12 cellular contexts compared by ENCODE assay signal in the genomic region with DNA sequence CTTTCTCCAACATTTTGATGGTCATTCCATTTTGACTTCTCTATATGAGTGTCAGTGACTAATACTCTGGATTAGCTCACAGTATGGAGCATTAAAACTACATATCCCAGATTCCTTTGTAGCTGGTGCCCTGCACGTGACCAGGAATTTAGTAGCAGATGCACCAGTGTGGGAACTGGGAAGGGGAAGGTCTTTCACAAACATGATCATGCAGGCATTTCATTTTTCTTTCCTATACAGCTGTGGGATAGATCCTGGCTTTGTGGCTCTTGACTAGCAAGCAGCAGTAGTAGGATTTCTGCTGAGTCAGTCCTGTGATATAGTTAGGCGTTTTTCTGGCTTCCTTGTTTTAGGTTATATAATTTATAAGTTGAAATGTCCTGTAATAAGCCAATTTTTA.
A peak's percentile ranks its signal among the peaks of the same experiment; 100 is the strongest.
DNase-seq lines count a peak whose midpoint lies in the region; ATAC-seq lines count a peak whose summit lies in the region.
"Had no signal": no experiment of that assay in that cellular context is flagged by ENCODE, and none has a peak within 500 bp of the region (broad histone marks: within the 10 kb centered on the region; RNA-seq: fewer than 3 reads in every experiment).

No MANE protein-coding gene starts in this region.

- H3K4me1 ChIP-seq in neuronal stem cell (ENCODE audit: control insufficient read depth in 2 of 2, insufficient read depth in 1 of 2, low read depth in 1 of 2, low read length in 2 of 2) = peaks cover 0 to 2% of the 10 kb centered on the region in 2 donors

- H2BK12ac ChIP-seq in neuronal stem cell (ENCODE audit: low read length) = no peak overlapping the region

- H2BK5ac ChIP-seq in neuronal stem cell (ENCODE audit: low read length) = no peak overlapping the region

- H3K9ac ChIP-seq in neuronal stem cell (ENCODE audit: low read depth, low read length, poor library complexity) = no peak overlapping the region

- no peak overlapping the region for H2BK120ac ChIP-seq in neuronal stem cell (ENCODE audit: low read depth, low read length)

- no peaks in the 10 kb centered on the region for H3K36me3 ChIP-seq in neuronal stem cell (replicated peaks in 1 of 2; ENCODE audit: control insufficient read depth in 2 of 2, insufficient read depth in 2 of 2, low read length in 2 of 2)

- no peak for ATAC-seq in HG03520 (IDR thresholded peaks at IDR 0.05; ENCODE audit: unreplicated experiment)
- no peak for ATAC-seq in HG02642 (IDR thresholded peaks at IDR 0.05; ENCODE audit: poor library complexity, unreplicated experiment)

- no peak overlapping the region for H2AK5ac ChIP-seq in neuronal stem cell (ENCODE audit: low read depth, low read length)

- no peaks in the 10 kb centered on the region for H3K27me3 ChIP-seq in neuronal stem cell (ENCODE audit: control insufficient read depth in 3 of 3, insufficient read depth in 3 of 3, low read depth in 1 of 3, low read length in 3 of 3)

- DNase-seq in DMS 273 (lab: John Stamatoyannopoulos, UW; ENCODE audit: unreplicated experiment) = peak; percentile 43
- no peak for DNase-seq in DMS 273 treated with DMSO at 0.1 percent for 48 hours (lab: John Stamatoyannopoulos, UW)
- peak; percentile 26 for DNase-seq in NCI-H460 (ENCODE audit: extremely low read depth, low read depth)
- peak; percentile 52 for DNase-seq in dermis blood vessel endothelial cell
- no peak for DNase-seq in neuronal stem cell (ENCODE audit: low spot score)
- DNase-seq in cerebellum (ENCODE audit: low spot score) = no peak
- DNase-seq: activated CD8-positive, alpha-beta memory T cell treated with anti-CD3 and anti-CD28 coated beads for 24 hours; cerebellar nuclear complex; H7 had no signal

- WGBS in neuronal stem cell (ENCODE audit: extremely low coverage in 2 of 2, insufficient read length in 2 of 2, insufficient replicate concordance in 1 of 2), 2 donors = no CpG with 5 or more reads among the region's 2 CpGs

- H2AFZ ChIP-seq in neuronal stem cell (ENCODE audit: low read length) = peak overlapping the region; percentile 81

- no peak overlapping the region for H2BK15ac ChIP-seq in neuronal stem cell (ENCODE audit: low read length)

- no peak overlapping the region for H3K4ac ChIP-seq in neuronal stem cell (ENCODE audit: low read length)

- no peak overlapping the region for H3K4me2 ChIP-seq in neuronal stem cell (ENCODE audit: insufficient read depth, low read length, poor library complexity, severe bottlenecking)

- no peak overlapping the region for H3K14ac ChIP-seq in neuronal stem cell (ENCODE audit: low read length)

- no peaks in the 10 kb centered on the region for H3K9me3 ChIP-seq in neuronal stem cell (replicated peaks in 1 of 2; ENCODE audit: control insufficient read depth in 2 of 2, insufficient read depth in 1 of 2, low read depth in 1 of 2, low read length in 2 of 2)

- no peak overlapping the region for H4K8ac ChIP-seq in neuronal stem cell (ENCODE audit: low read depth, low read length)

- no peaks in the 10 kb centered on the region for H3K79me1 ChIP-seq in neuronal stem cell (ENCODE audit: low read depth, low read length)

- H3K18ac ChIP-seq in neuronal stem cell (ENCODE audit: low read length) = no peak overlapping the region

- no peak overlapping the region for H3K27ac ChIP-seq in neuronal stem cell (replicated peaks; ENCODE audit: low read length)
- H3K27ac ChIP-seq: 22Rv1 had no signal

- H3K4me3 ChIP-seq in neuronal stem cell (ENCODE audit: low read length in 2 of 2) = no peak overlapping the region

- no peak overlapping the region for H3K23ac ChIP-seq in neuronal stem cell (ENCODE audit: low read depth, low read length, poor library complexity)

- no peak overlapping the region for H4K91ac ChIP-seq in neuronal stem cell (ENCODE audit: low read depth, low read length, poor library complexity)

Comparison
In these comparisons a context has a peak if more than half of its experiments do, and no peak if none do; other contexts are left out.
1. DNase-seq: peak in DMS 273 (single experiment), NCI-H460 (single experiment) and dermis blood vessel endothelial cell (single experiment); none in DMS 273 treated with DMSO at 0.1 percent for 48 hours (single experiment), neuronal stem cell (single experiment) and cerebellum (single experiment).